Comparison of ENCODE assay signal across 25 cellular contexts in the genomic region with DNA sequence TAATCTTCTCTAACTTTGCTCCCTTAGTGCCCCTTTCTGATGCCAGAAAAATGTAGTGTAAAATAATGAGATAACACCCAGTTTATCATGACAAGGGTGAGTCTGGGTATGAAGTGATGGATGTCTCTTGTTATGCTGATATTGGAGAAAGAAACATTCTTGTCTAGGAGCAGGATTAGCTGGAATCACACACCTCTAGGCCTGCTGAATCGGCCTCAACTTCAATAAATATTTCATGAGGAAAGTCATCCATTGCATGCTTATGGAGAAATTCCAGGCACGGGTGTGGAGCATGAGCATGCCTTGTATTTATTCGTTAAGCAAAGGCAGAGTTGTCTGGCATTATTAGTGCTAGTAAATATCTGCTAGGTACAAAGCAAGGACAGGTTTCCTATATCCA.
"Had no signal": no experiment of that assay in that cellular context is flagged by ENCODE, and none has a peak within 500 bp of the region (broad histone marks: within the 10 kb centered on the region; RNA-seq: fewer than 3 reads in every experiment).

No MANE protein-coding gene starts in this region.

- ATAC-seq: effector memory CD8-positive, alpha-beta T cell; esophagus mucosa; foreskin keratinocyte; gastrocnemius medialis; gastroesophageal sphincter; heart left ventricle; heart right ventricle had no signal

- H3K27ac ChIP-seq: colonic mucosa, coronary artery, dorsolateral prefrontal cortex, epithelial cell of prostate, esophagus muscularis mucosa, esophagus squamous epithelium, foreskin keratinocyte, gastrocnemius medialis, gastroesophageal sphincter, heart left ventricle, heart right ventricle had no signal

- H3K27ac Mint-ChIP-seq: dendritic cell treated with granulocyte-macrophage colony-stimulating factor and Interleukin-4, amounts not matched to agents 40 ng/mL and 50 ng/mL, for 4 days; effector memory CD8-positive, alpha-beta T cell; endodermal cell had no signal

- H3K4me1 ChIP-seq: colonic mucosa, esophagus muscularis mucosa, esophagus squamous epithelium, foreskin keratinocyte, gastrocnemius medialis, gastroesophageal sphincter, heart left ventricle, heart right ventricle had no signal

- H3K9me3 Mint-ChIP-seq: endodermal cell had no signal

- H3K36me3 ChIP-seq: colonic mucosa, esophagus muscularis mucosa, esophagus squamous epithelium, gastrocnemius medialis, gastroesophageal sphincter, heart left ventricle, heart right ventricle had no signal

- H3K9me3 ChIP-seq: colonic mucosa, esophagus muscularis mucosa, esophagus squamous epithelium, gastrocnemius medialis, gastroesophageal sphincter, heart left ventricle, heart right ventricle had no signal

- H3K4me1 Mint-ChIP-seq: endodermal cell had no signal

- H3K27me3 ChIP-seq: colonic mucosa, esophagus muscularis mucosa, esophagus squamous epithelium, foreskin keratinocyte, gastrocnemius medialis, gastroesophageal sphincter, heart left ventricle had no signal

- H3K4me3 ChIP-seq: colonic mucosa, coronary artery, dorsolateral prefrontal cortex, esophagus muscularis mucosa, esophagus squamous epithelium, gastrocnemius medialis, gastroesophageal sphincter, heart left ventricle, heart right ventricle had no signal

- H3K4me3 Mint-ChIP-seq: dendritic cell treated with granulocyte-macrophage colony-stimulating factor and Interleukin-4, amounts not matched to agents 40 ng/mL and 50 ng/mL, for 4 days; effector memory CD8-positive, alpha-beta T cell; endodermal cell had no signal

- H3K27me3 Mint-ChIP-seq: dendritic cell treated with granulocyte-macrophage colony-stimulating factor and Interleukin-4, amounts not matched to agents 40 ng/mL and 50 ng/mL, for 4 days; effector memory CD8-positive, alpha-beta T cell had no signal

- DNase-seq: colonic mucosa; cortex of kidney; dermis blood vessel endothelial cell; dorsolateral prefrontal cortex; effector CD4-positive, alpha-beta T cell; effector CD8-positive, alpha-beta T cell; effector memory CD4-positive, alpha-beta T cell; effector memory CD8-positive, alpha-beta T cell; endodermal cell; erythroblast; esophagus squamous epithelium; foreskin fibroblast; foreskin keratinocyte; foreskin melanocyte; gastrocnemius medialis; glutamatergic neuron; head of caudate nucleus; heart left ventricle; heart right ventricle had no signal
